12 cellular contexts compared by ENCODE assay signal in the genomic region with DNA sequence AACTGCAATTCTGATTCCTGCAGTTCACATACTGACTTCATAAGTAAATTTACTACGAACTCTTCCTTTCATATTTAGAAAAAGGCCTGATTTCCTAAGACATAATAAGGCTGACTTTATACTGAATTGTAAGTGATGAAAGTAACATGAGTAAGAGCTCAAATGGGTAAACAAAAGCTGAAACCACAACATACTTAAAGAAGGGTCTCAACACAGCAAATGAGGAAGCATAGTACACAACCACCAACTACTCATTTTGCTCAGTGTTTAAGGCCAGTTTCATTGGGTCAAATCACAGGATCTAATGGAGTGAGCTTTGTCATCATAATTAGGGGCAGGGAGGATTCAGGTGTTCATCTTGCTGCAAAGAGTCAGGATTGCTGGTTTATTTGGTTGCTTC.
A peak's percentile ranks its signal among the peaks of the same experiment; 100 is the strongest.
DNase-seq lines count a peak whose midpoint lies in the region; ATAC-seq and TF ChIP-seq lines count a peak whose summit lies in the region.
"Had no signal": no experiment of that assay in that cellular context is flagged by ENCODE, and none has a peak within 500 bp of the region (broad histone marks: within the 10 kb centered on the region; RNA-seq: fewer than 3 reads in every experiment).

No MANE protein-coding gene starts in this region.

- H3K36me3 Mint-ChIP-seq in CD4-positive, CD25-positive, alpha-beta regulatory T cell: peaks cover 40% of the 10 kb centered on the region

- no peak overlapping the region for H3K9ac ChIP-seq in PC-3 (ENCODE audit: low read length)

- H3K4me2 ChIP-seq in PC-3 (ENCODE audit: low read length): no peak overlapping the region

- peak overlapping the region; percentile 24 to 60 (median 58) for H3K27ac Mint-ChIP-seq in CD4-positive, CD25-positive, alpha-beta regulatory T cell
- H3K27ac Mint-ChIP-seq: mesothelial cell of epicardium had no signal

- no peaks in the 10 kb centered on the region for H3K9me3 Mint-ChIP-seq in CD4-positive, CD25-positive, alpha-beta regulatory T cell
- H3K9me3 Mint-ChIP-seq: mesothelial cell of epicardium had no signal

- no peaks in the 10 kb centered on the region for H3F3A ChIP-seq in PC-3 (ENCODE audit: low read length, unreplicated experiment)

- CTCF ChIA-PET in PC-3 (lab: Charles Lee): interaction anchor here (0.6 kb wide), 1 partner anchor 383 kb away, joined by 4 read pairs; no protein-coding TSS in a partner anchor

- H2AFZ ChIP-seq in PC-3 (ENCODE audit: low read length): no peak overlapping the region

- peaks cover 6% of the 10 kb centered on the region; the same call in 1 of the 2 replicates for H3K79me2 ChIP-seq in PC-3 (ENCODE audit: low read length)

- peaks cover 6% of the 10 kb centered on the region for H3K4me1 ChIP-seq in CD4-positive, CD25-positive, alpha-beta regulatory T cell (ENCODE audit: control insufficient read depth, insufficient read depth, low read length, poor library complexity, severe bottlenecking)
- H3K4me1 ChIP-seq in PC-3 (ENCODE audit: insufficient read depth, low read length): peaks cover 9% of the 10 kb centered on the region; the same call in 1 of the 2 replicates
- H3K4me1 ChIP-seq in HAP-1: no peaks in the 10 kb centered on the region

- in situ Hi-C loops in HAP-1 (cut with MboI; ENCODE audit: low sequenced_read_pairs): no loop called here

- TF ChIP-seq CTCF in PC-3 (conservative IDR thresholded peaks at IDR 0.05; ENCODE audit: low read depth, low read length): no peak

- no peak overlapping the region for H3K27ac ChIP-seq in CD4-positive, CD25-positive, alpha-beta regulatory T cell (ENCODE audit: insufficient read depth, low read length, poor library complexity, severe bottlenecking)
- no peak overlapping the region for H3K27ac ChIP-seq in PC-3 (ENCODE audit: low read length)

- no peak overlapping the region for H3K4me3 ChIP-seq in CD4-positive, CD25-positive, alpha-beta regulatory T cell (ENCODE audit: low read depth, low read length)
- H3K4me3 ChIP-seq in PC-3 (ENCODE audit: low read length): no peak overlapping the region
- H3K4me3 ChIP-seq in HAP-1: no peak overlapping the region

- H3K27me3 ChIP-seq in CD4-positive, CD25-positive, alpha-beta regulatory T cell (ENCODE audit: control insufficient read depth, insufficient read depth, low read length): no peaks in the 10 kb centered on the region
- H3K27me3 ChIP-seq in PC-3 (ENCODE audit: low read length) (no peaks in the 10 kb centered on the region), HAP-1 (ENCODE audit: low read depth) (no peaks in the 10 kb centered on the region)

- no peak for ATAC-seq in CD4-positive, CD25-positive, alpha-beta regulatory T cell (ENCODE audit: low read depth in 2 of 2)
- peak; percentile 72 for ATAC-seq in PC-3
- ATAC-seq in esophagus mucosa: no peak
- no peak for ATAC-seq in HG03460 (IDR thresholded peaks at IDR 0.05; ENCODE audit: unreplicated experiment)
- ATAC-seq in left ventricle myocardium superior: no peak

- no peaks in the 10 kb centered on the region for H3K9me3 ChIP-seq in CD4-positive, CD25-positive, alpha-beta regulatory T cell (ENCODE audit: control insufficient read depth in 2 of 2, low read length in 2 of 2)
- no peaks in the 10 kb centered on the region for H3K9me3 ChIP-seq in PC-3 (ENCODE audit: low read length)
- no peaks in the 10 kb centered on the region; the same call in 1 of the 2 replicates for H3K9me3 ChIP-seq in HAP-1

- H3K4me1 Mint-ChIP-seq in CD4-positive, CD25-positive, alpha-beta regulatory T cell: peaks cover 23 to 33% (median 29%) of the 10 kb centered on the region in 4 donors
- H3K4me1 Mint-ChIP-seq: mesothelial cell of epicardium had no signal

- POLR2A ChIA-PET in PC-3 (lab: Charles Lee; ENCODE audit: unreplicated experiment): interaction anchor here (0.7 kb wide), 2 partner anchors 29 to 338 kb away, joined by 3 to 5 read pairs; no protein-coding TSS in a partner anchor

- BruUV-seq in PC-3 (replicated peaks; lab: Mats Ljungman, UMichigan): no TSS peak

- H3K4me3 Mint-ChIP-seq in CD4-positive, CD25-positive, alpha-beta regulatory T cell: no peak overlapping the region
- H3K4me3 Mint-ChIP-seq: mesothelial cell of epicardium had no signal

- no peaks in the 10 kb centered on the region for H3K27me3 Mint-ChIP-seq in CD4-positive, CD25-positive, alpha-beta regulatory T cell

- H3K36me3 ChIP-seq in CD4-positive, CD25-positive, alpha-beta regulatory T cell (ENCODE audit: control insufficient read depth, insufficient read depth, low read length): peaks cover 72% of the 10 kb centered on the region
- H3K36me3 ChIP-seq in PC-3 (ENCODE audit: low read depth, low read length): peaks cover 72% of the 10 kb centered on the region
- peaks cover 48% of the 10 kb centered on the region for H3K36me3 ChIP-seq in HAP-1 (replicated peaks)

- intact Hi-C loops in PC-3 (cut with micrococcal nuclease): no loop called here
- intact Hi-C loops in left ventricle myocardium superior (cut with micrococcal nuclease): no loop called here

- H3K9me2 ChIP-seq in PC-3 (replicated peaks; ENCODE audit: low read length): no peaks in the 10 kb centered on the region

- no peak for DNase-seq in CD4-positive, CD25-positive, alpha-beta regulatory T cell
- DNase-seq in GM19240 (ENCODE audit: insufficient read length, low spot score) (peak; percentile 4), PC-3 (peak; percentile 44), hepatic stellate cell (ENCODE audit: low spot score) (peak; percentile 9), HAP-1 (ENCODE audit: low spot score in 2 of 2) (no peak), left ventricle myocardium superior (no peak)
- DNase-seq: hippocampal formation; stimulated activated CD4-positive, alpha-beta T cell treated with anti-CD3 and anti-CD28 coated beads, Interleukin-12 subunit alpha, Interleukin-12 subunit beta, amount 100 ng/mL, for 4 hours; stimulated activated naive CD4-positive, alpha-beta T cell treated with Interleukin-2 at 50 U/mL for 16 hours had no signal

- no peaks in the 10 kb centered on the region for H4K20me1 ChIP-seq in PC-3 (ENCODE audit: low read length)

Comparison
In these comparisons a context has a peak if more than half of its experiments do, and no peak if none do; other contexts are left out.
1. DNase-seq: peak in GM19240 (single experiment), PC-3 (single experiment) and hepatic stellate cell (single experiment); none in CD4-positive, CD25-positive, alpha-beta regulatory T cell (0 of 3), HAP-1 (0 of 2) and left ventricle myocardium superior (single experiment).